ENCODE assay signal across 24 cellular contexts in the genomic region with DNA sequence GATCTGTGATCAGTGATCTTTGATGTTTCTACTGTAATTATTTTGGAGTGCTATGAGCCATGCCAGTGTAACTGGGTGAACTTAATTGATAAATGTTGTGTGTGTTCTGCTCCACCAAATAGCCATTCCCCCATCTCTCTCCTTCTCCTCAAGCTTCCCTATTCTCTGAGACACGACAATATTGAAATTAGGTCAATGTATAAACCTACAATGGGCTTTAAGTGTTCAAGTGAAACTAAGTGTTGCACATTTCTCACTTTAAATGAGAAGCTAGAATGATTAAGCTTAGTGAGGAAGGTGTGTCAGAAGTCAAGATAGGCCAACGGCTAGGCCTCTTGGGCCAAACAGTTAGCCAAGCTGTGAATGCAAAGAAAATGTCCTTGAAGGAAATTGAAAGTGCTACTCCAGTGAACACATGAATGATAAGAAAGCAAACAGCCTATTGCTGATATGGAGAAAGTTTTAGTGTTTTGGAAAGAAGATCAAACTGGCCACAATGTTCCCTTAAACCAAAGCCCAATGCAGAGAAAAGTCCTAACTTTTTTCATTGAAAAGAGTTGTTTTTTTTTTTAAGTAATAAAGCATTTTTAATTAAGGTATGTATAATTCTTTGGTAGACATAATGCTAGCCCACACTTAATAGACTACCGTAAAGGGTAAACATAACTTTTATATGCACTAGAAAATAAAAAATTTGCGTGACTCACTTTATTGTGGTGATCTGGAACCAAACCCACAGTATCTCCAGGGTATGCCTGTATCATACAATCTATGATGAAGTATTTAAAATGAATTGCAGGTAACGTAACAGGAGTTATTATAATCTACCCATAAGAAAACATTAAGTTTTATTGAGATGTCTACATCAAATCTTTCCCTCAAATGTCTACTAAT. TPM values are rescaled to one million over a fixed set of nuclear protein-coding genes. Genes with fewer than 3 reads are reported as not detected.
"Had no signal": no experiment of that assay in that cellular context is flagged by ENCODE, and none has a peak within 500 bp of the region (broad histone marks: within the 10 kb centered on the region; RNA-seq: fewer than 3 reads in every experiment).

No MANE protein-coding gene starts in this region.

- H3K27ac ChIP-seq: breast epithelium, gastrocnemius medialis, skin epidermis, tibial artery, upper lobe of right lung had no signal

- H3K4me3 ChIP-seq: breast epithelium, gastrocnemius medialis, right lobe of liver, skin epidermis, tibial artery, upper lobe of right lung had no signal

- DNase-seq: activated B cell treated with CpG ODN at 0.5 μM for 24 hours; activated CD4-positive, alpha-beta T cell treated with anti-CD3 and anti-CD28 coated beads, Interleukin-2, amount 50 U/mL, for 1 hour; activated CD8-positive, alpha-beta T cell treated with anti-CD3 and anti-CD28 coated beads for 36 hours; activated gamma-delta T cell treated with Interleukin-2 at 50 U/mL for 16 hours; activated naive CD4-positive, alpha-beta T cell treated with anti-CD3 and anti-CD28 coated beads, Interleukin-2, amount 50 U/mL, for 16 hours; activated T-cell treated with anti-CD3 and anti-CD28 coated beads, Interleukin-2, amount 50 U/mL, for 4 hours; amniotic stem cell; central memory CD4-positive, alpha-beta T cell; endodermal cell; gastrocnemius medialis; glutamatergic neuron; islet precursor cell; left ventricle myocardium superior; right lobe of liver; stimulated activated CD4-positive, alpha-beta T cell treated with anti-CD3 and anti-CD28 coated beads, Interleukin-1b, Interleukin-23, amount 100 ng/mL, for 48 hours; stimulated activated CD4-positive, alpha-beta T cell treated with anti-CD3 and anti-CD28 coated beads, Interleukin-4, amount 100 ng/mL, for 4 hours; stimulated activated CD8-positive, alpha-beta memory T cell treated with anti-CD3 and anti-CD28 coated beads, Interleukin-4, amount 100 ng/mL, for 48 hours; stimulated activated naive CD8-positive, alpha-beta T cell treated with anti-CD3 and anti-CD28 coated beads, Interleukin-15, amount 100 ng/mL, for 72 hours; tibial artery; upper lobe of right lung had no signal

- H3K9me3 ChIP-seq: gastrocnemius medialis, right lobe of liver, tibial artery, upper lobe of right lung had no signal

- H3K27me3 ChIP-seq: breast epithelium, gastrocnemius medialis, right lobe of liver, tibial artery, upper lobe of right lung had no signal

- H3K36me3 ChIP-seq: breast epithelium, gastrocnemius medialis, right lobe of liver, tibial artery, upper lobe of right lung had no signal

- H3K4me1 ChIP-seq: breast epithelium, gastrocnemius medialis had no signal

RNA-seq across cellular contexts. Expression of a gene that starts 42.5 kb away (rescaled TPM):
- total RNA-seq: activated B cell treated with CpG ODN at 0.5 μM for 24 hours; activated CD8-positive, alpha-beta T cell treated with anti-CD3 and anti-CD28 coated beads for 36 hours; activated T-helper 17 cell treated with anti-CD3 and anti-CD28 coated beads, Interleukin-2, amount 50 U/mL, for 72 hours; T-helper 1 cell treated with Interleukin-12 subunit alpha and Interleukin-12 subunit beta and Interleukin-4 antibody, amounts not matched to agents 30 ng/mL and 1 ng/mL, for 36 hours had no signal
